Comparison of ENCODE assay signal across 23 cellular contexts in genomic region chr3:168260859-168261258, GRCh38.
DNase-seq lines count a peak whose midpoint lies in the region; ATAC-seq and TF ChIP-seq lines count a peak whose summit lies in the region.
"Had no signal": no experiment of that assay in that cellular context is flagged by ENCODE, and none has a peak within 500 bp of the region (broad histone marks: within the 10 kb centered on the region; RNA-seq: fewer than 3 reads in every experiment).

No MANE protein-coding gene starts in this region.

- CTCF ChIA-PET in MCF 10A (lab: Yijun Ruan, JAX) = interaction anchor here (0.7 to 1.3 kb wide), 3 partner anchors 9 to 220 kb away, joined by 3 read pairs; no protein-coding TSS in a partner anchor

- no peak overlapping the region for H2AFZ ChIP-seq in neuronal stem cell (ENCODE audit: low read length)

- no peak overlapping the region for H2BK5ac ChIP-seq in neuronal stem cell (ENCODE audit: low read length)

- no peaks in the 10 kb centered on the region for H3K9me3 Mint-ChIP-seq in MCF 10A (ENCODE audit: unreplicated experiment)
- H3K9me3 Mint-ChIP-seq: activated CD8-positive, alpha-beta T cell treated with anti-CD3 and anti-CD28 coated beads for 36 hours; activated naive CD8-positive, alpha-beta T cell treated with anti-CD3 and anti-CD28 coated beads, Interleukin-2, amount 10 ng/mL, durations not matched to agents 7 days and 5 days had no signal

- H2AK5ac ChIP-seq in neuronal stem cell (ENCODE audit: low read depth, low read length) = no peak overlapping the region

- no peak overlapping the region for H3K27ac Mint-ChIP-seq in MCF 10A (ENCODE audit: low read depth, unreplicated experiment)
- H3K27ac Mint-ChIP-seq: activated CD8-positive, alpha-beta T cell treated with anti-CD3 and anti-CD28 coated beads for 36 hours; activated naive CD8-positive, alpha-beta T cell treated with anti-CD3 and anti-CD28 coated beads, Interleukin-2, amount 10 ng/mL, durations not matched to agents 7 days and 5 days; brain; dendritic cell treated with granulocyte-macrophage colony-stimulating factor and Interleukin-4, amounts not matched to agents 40 ng/mL and 50 ng/mL, for 4 days; stimulated activated naive B cell treated with anti-CD40 and anti-IgM and Interleukin-4, amounts not matched to agents 10 μg/mL and 1 μg/mL and 100 μg/mL, for 72 hours had no signal

- no peak overlapping the region for H4K8ac ChIP-seq in neuronal stem cell (ENCODE audit: low read depth, low read length)

- no CpG with 5 or more reads among the region's 1 CpG for WGBS in neuronal stem cell (ENCODE audit: extremely low coverage in 2 of 2, insufficient read length in 2 of 2, insufficient replicate concordance in 1 of 2), 2 donors

- BruUV-seq in MCF 10A (replicated peaks; lab: Mats Ljungman, UMichigan) = no TSS peak

- no peak overlapping the region for H3K4me2 ChIP-seq in neuronal stem cell (ENCODE audit: insufficient read depth, low read length, poor library complexity, severe bottlenecking)
- H3K4me2 ChIP-seq: BLaER1 had no signal

- H3K9me3 ChIP-seq in left ventricle myocardium inferior (replicated peaks) (peaks cover 3% of the 10 kb centered on the region), neuronal stem cell (replicated peaks in 1 of 2; ENCODE audit: control insufficient read depth in 2 of 2, insufficient read depth in 1 of 2, low read depth in 1 of 2, low read length in 2 of 2) (peaks cover 0 to 48% of the 10 kb centered on the region in 2 donors)
- H3K9me3 ChIP-seq: mucosa of descending colon, neutrophil, thyroid gland had no signal

- H3K4me1 ChIP-seq in left ventricle myocardium inferior (no peaks in the 10 kb centered on the region), neuronal stem cell (ENCODE audit: control insufficient read depth in 2 of 2, insufficient read depth in 1 of 2, low read depth in 1 of 2, low read length in 2 of 2) (no peaks in the 10 kb centered on the region)
- H3K4me1 ChIP-seq: BLaER1, thyroid gland had no signal

- H3K4me1 Mint-ChIP-seq in MCF 10A (ENCODE audit: insufficient read depth, unreplicated experiment) = no peaks in the 10 kb centered on the region
- H3K4me1 Mint-ChIP-seq: activated naive CD8-positive, alpha-beta T cell treated with anti-CD3 and anti-CD28 coated beads, Interleukin-2, amount 10 ng/mL, durations not matched to agents 7 days and 5 days; brain; stimulated activated naive B cell treated with anti-CD40 and anti-IgM and Interleukin-4, amounts not matched to agents 10 μg/mL and 1 μg/mL and 100 μg/mL, for 72 hours had no signal

- H3K9ac ChIP-seq in neuronal stem cell (ENCODE audit: low read depth, low read length, poor library complexity) = no peak overlapping the region
- H3K9ac ChIP-seq: BLaER1 had no signal

- H2BK15ac ChIP-seq in neuronal stem cell (ENCODE audit: low read length) = no peak overlapping the region

- no peak overlapping the region for H4K91ac ChIP-seq in neuronal stem cell (ENCODE audit: low read depth, low read length, poor library complexity)

- H2BK120ac ChIP-seq in neuronal stem cell (ENCODE audit: low read depth, low read length) = no peak overlapping the region

- TF ChIP-seq CTCF in left ventricle myocardium inferior (IDR thresholded peaks at IDR 0.05; ENCODE audit: borderline replicate concordance) (no peak), MCF 10A (IDR thresholded peaks at IDR 0.05; ENCODE audit: unreplicated experiment) (no peak)

- no peaks in the 10 kb centered on the region for H3K27me3 ChIP-seq in left ventricle myocardium inferior (ENCODE audit: low read depth)
- no peaks in the 10 kb centered on the region for H3K27me3 ChIP-seq in neuronal stem cell (ENCODE audit: control insufficient read depth in 3 of 3, insufficient read depth in 3 of 3, low read depth in 1 of 3, low read length in 3 of 3)
- H3K27me3 ChIP-seq: BLaER1, neutrophil, thyroid gland had no signal

- no peaks in the 10 kb centered on the region for H3K36me3 ChIP-seq in left ventricle myocardium inferior
- H3K36me3 ChIP-seq in neuronal stem cell (replicated peaks in 1 of 2; ENCODE audit: control insufficient read depth in 2 of 2, insufficient read depth in 2 of 2, low read length in 2 of 2) = peaks cover 0 to 51% of the 10 kb centered on the region in 2 donors
- H3K36me3 ChIP-seq: neutrophil, thyroid gland had no signal

- H3K27me3 Mint-ChIP-seq in MCF 10A (ENCODE audit: insufficient read depth, unreplicated experiment) = peaks cover 70% of the 10 kb centered on the region
- H3K27me3 Mint-ChIP-seq: activated CD8-positive, alpha-beta T cell treated with anti-CD3 and anti-CD28 coated beads for 36 hours; stimulated activated naive B cell treated with anti-CD40 and anti-IgM and Interleukin-4, amounts not matched to agents 10 μg/mL and 1 μg/mL and 100 μg/mL, for 72 hours had no signal

- no peak overlapping the region for H3K4me3 Mint-ChIP-seq in MCF 10A (ENCODE audit: unreplicated experiment)
- H3K4me3 Mint-ChIP-seq: activated CD8-positive, alpha-beta T cell treated with anti-CD3 and anti-CD28 coated beads for 36 hours; activated naive CD8-positive, alpha-beta T cell treated with anti-CD3 and anti-CD28 coated beads, Interleukin-2, amount 10 ng/mL, durations not matched to agents 7 days and 5 days; activated T-cell treated with anti-CD3 and anti-CD28 coated beads, Interleukin-2, amount 50 U/mL, for 4 hours; brain; dendritic cell treated with granulocyte-macrophage colony-stimulating factor and Interleukin-4, amounts not matched to agents 40 ng/mL and 50 ng/mL, for 4 days; stimulated activated naive B cell treated with anti-CD40 and anti-IgM and Interleukin-4, amounts not matched to agents 10 μg/mL and 1 μg/mL and 100 μg/mL, for 72 hours had no signal

- DNase-seq in left ventricle myocardium inferior = no peak
- DNase-seq in neuronal stem cell (ENCODE audit: low spot score) = no peak
- DNase-seq in MCF 10A (ENCODE audit: unreplicated experiment) = no peak
- no peak for DNase-seq in NCI-H2171 treated with DMSO at 0.1 percent for 48 hours (lab: John Stamatoyannopoulos, UW)
- DNase-seq: activated CD8-positive, alpha-beta T cell treated with anti-CD3 and anti-CD28 coated beads for 36 hours; activated naive CD8-positive, alpha-beta T cell treated with anti-CD3 and anti-CD28 coated beads, Interleukin-2, amount 10 ng/mL, durations not matched to agents 7 days and 5 days; activated T-cell treated with anti-CD3 and anti-CD28 coated beads, Interleukin-2, amount 50 U/mL, for 4 hours; foreskin melanocyte; mucosa of descending colon; NCI-H187 treated with DMSO at 0.1 percent for 48 hours; retina; RPMI8226; stimulated activated naive B cell treated with anti-CD40 and anti-IgM and Interleukin-4, amounts not matched to agents 10 μg/mL and 1 μg/mL and 100 μg/mL, for 72 hours; SW 1271; thyroid gland had no signal

- H3K4ac ChIP-seq in neuronal stem cell (ENCODE audit: low read length) = no peak overlapping the region

- H3K4me3 ChIP-seq in left ventricle myocardium inferior (no peak overlapping the region), neuronal stem cell (ENCODE audit: low read length in 2 of 2) (no peak overlapping the region)
- H3K4me3 ChIP-seq: BLaER1, mucosa of descending colon, thyroid gland had no signal

- no peaks in the 10 kb centered on the region for H3K79me1 ChIP-seq in neuronal stem cell (ENCODE audit: low read depth, low read length)

- H3K18ac ChIP-seq in neuronal stem cell (ENCODE audit: low read length) = no peak overlapping the region

- no peak overlapping the region for H3K14ac ChIP-seq in neuronal stem cell (ENCODE audit: low read length)

- no peak overlapping the region for H2BK12ac ChIP-seq in neuronal stem cell (ENCODE audit: low read length)

- no peaks in the 10 kb centered on the region for H3K36me3 Mint-ChIP-seq in MCF 10A (ENCODE audit: insufficient read depth, unreplicated experiment)
- H3K36me3 Mint-ChIP-seq: activated naive CD8-positive, alpha-beta T cell treated with anti-CD3 and anti-CD28 coated beads, Interleukin-2, amount 10 ng/mL, durations not matched to agents 7 days and 5 days had no signal

- intact Hi-C loops in left ventricle myocardium inferior (cut with micrococcal nuclease) (no loop called here), MCF 10A (cut with micrococcal nuclease) (no loop called here)

- ATAC-seq in GM19397 (IDR thresholded peaks at IDR 0.05; ENCODE audit: unreplicated experiment) (peak; percentile 53), GM21825 (IDR thresholded peaks at IDR 0.05; ENCODE audit: unreplicated experiment) (peak; percentile 59), HG03135 (IDR thresholded peaks at IDR 0.05; ENCODE audit: unreplicated experiment) (peak; percentile 49)
- ATAC-seq: activated CD8-positive, alpha-beta T cell treated with anti-CD3 and anti-CD28 coated beads for 36 hours; activated T-cell treated with anti-CD3 and anti-CD28 coated beads, Interleukin-2, amount 50 U/mL, for 4 hours; mucosa of descending colon; stimulated activated naive B cell treated with anti-CD40 and anti-IgM and Interleukin-4, amounts not matched to agents 10 μg/mL and 1 μg/mL and 100 μg/mL, for 72 hours had no signal

- POLR2A ChIA-PET in MCF 10A (lab: Yijun Ruan, JAX) = no interaction called here

- H3K27ac ChIP-seq in left ventricle myocardium inferior (replicated peaks) = no peak overlapping the region
- no peak overlapping the region for H3K27ac ChIP-seq in neuronal stem cell (replicated peaks; ENCODE audit: low read length)
- H3K27ac ChIP-seq: BLaER1, epithelial cell of prostate, neutrophil, thyroid gland had no signal

- no peak overlapping the region for H3K23ac ChIP-seq in neuronal stem cell (ENCODE audit: low read depth, low read length, poor library complexity)
